ENCODE assay signal across 8 cellular contexts in genomic region chr15:72272213-72272996, GRCh38. TPM values are rescaled to one million over a fixed set of nuclear protein-coding genes. Genes with fewer than 3 reads are reported as not detected.
DNase-seq lines count a peak whose midpoint lies in the region; ATAC-seq, FAIRE-seq and TF ChIP-seq lines count a peak whose summit lies in the region.

Gene PARP6, minus strand, starts transcription at chr15:72272554. Its CDS starts 5,077 bp downstream, at chr15:72267477.

- peaks cover 36% of the 10 kb centered on the region for H3K36me3 ChIP-seq in NT2/D1 (ENCODE audit: insufficient read depth, insufficient read length, low read length)

- peak within 1 kb of the TSS; percentile 88 for H3K4me3 Mint-ChIP-seq in mesothelial cell of epicardium

- in situ Hi-C loops in Caki2 (cut with HindIII; ENCODE audit: low pct_unique_long_range_greater_than_20kb, low sequenced_read_pairs) = no loop called here

- peaks cover 17% of the 10 kb centered on the region for H3K27me3 Mint-ChIP-seq in mesothelial cell of epicardium (ENCODE audit: low read depth)

- no peaks in the 10 kb centered on the region for H3K4me1 ChIP-seq in NT2/D1 (ENCODE audit: insufficient read depth, insufficient read length)

- H3K27me3 ChIP-seq in NT2/D1 (ENCODE audit: insufficient read depth, insufficient read length) = no peaks in the 10 kb centered on the region

- no peaks in the 10 kb centered on the region for H3K9me3 ChIP-seq in NT2/D1 (ENCODE audit: insufficient read depth, low read length)

- H3K9ac ChIP-seq in NT2/D1 (ENCODE audit: insufficient read length, low read depth) = peak within 1 kb of the TSS; percentile 92

- TF ChIP-seq CTCF in mesothelial cell of epicardium (IDR thresholded peaks at IDR 0.05; ENCODE audit: unreplicated experiment) = no peak

- H3K9me3 Mint-ChIP-seq in mesothelial cell of epicardium = no peaks in the 10 kb centered on the region

- peak within 1 kb of the TSS; percentile 92 for H3K27ac Mint-ChIP-seq in mesothelial cell of epicardium

- ATAC-seq in GM21367 (IDR thresholded peaks at IDR 0.05; ENCODE audit: unreplicated experiment) = peak; percentile 92

- peaks cover 9% of the 10 kb centered on the region for H3K36me3 Mint-ChIP-seq in mesothelial cell of epicardium

- peak within 1 kb of the TSS; percentile 95 for H3K4me3 ChIP-seq in NT2/D1 (ENCODE audit: insufficient read length, low read depth)

- peaks cover 28% of the 10 kb centered on the region for H3K4me1 Mint-ChIP-seq in mesothelial cell of epicardium

- FAIRE-seq in HTR-8/SVneo (lab: Jason Lieb, UNC) = peak; percentile 100
- FAIRE-seq in endometrium (lab: Jason Lieb, UNC) = peak; percentile 59

- peak; percentile 98 for DNase-seq in Caki2 (ENCODE audit: low read depth)
- peak; percentile 100 for DNase-seq in HTR-8/SVneo (ENCODE audit: insufficient read length, low spot score)
- DNase-seq in NT2/D1 (ENCODE audit: low read depth, low spot score) = peak; percentile 96
- DNase-seq in activated CD8-positive, alpha-beta memory T cell treated with anti-CD3 and anti-CD28 coated beads, Interleukin-2, amount 50 U/mL, for 4 hours = peak; percentile 98
- DNase-seq in mesothelial cell of epicardium (ENCODE audit: low spot score in 2 of 2, unreplicated experiment in 2 of 2) = peak; percentile 97 to 98
- peak; percentile 99 for DNase-seq in stimulated activated CD8-positive, alpha-beta memory T cell treated with anti-CD3 and anti-CD28 coated beads, Interleukin-15, amount 100 ng/mL, for 48 hours (ENCODE audit: low read depth in 2 of 2)

RNA-seq across cellular contexts. Expression of gene PARP6, which starts in this region (rescaled TPM):
- 11.6 and 20.6 TPM in 2 replicates for total RNA-seq in Caki2 (2014; rRNA removed; shearing (Covaris generic); ENCODE audit: low replicate concordance)
- total RNA-seq in mesothelial cell of epicardium = 127 to 138 TPM (median 134 TPM) in 3 replicates

Comparison
In these comparisons a context has a peak if more than half of its experiments do, and no peak if none do; other contexts are left out.
1. Peak in every context shown above with its lines: DNase-seq, ATAC-seq and H3K4me3 ChIP-seq.